27 cellular contexts compared by ENCODE assay signal in the genomic region with DNA sequence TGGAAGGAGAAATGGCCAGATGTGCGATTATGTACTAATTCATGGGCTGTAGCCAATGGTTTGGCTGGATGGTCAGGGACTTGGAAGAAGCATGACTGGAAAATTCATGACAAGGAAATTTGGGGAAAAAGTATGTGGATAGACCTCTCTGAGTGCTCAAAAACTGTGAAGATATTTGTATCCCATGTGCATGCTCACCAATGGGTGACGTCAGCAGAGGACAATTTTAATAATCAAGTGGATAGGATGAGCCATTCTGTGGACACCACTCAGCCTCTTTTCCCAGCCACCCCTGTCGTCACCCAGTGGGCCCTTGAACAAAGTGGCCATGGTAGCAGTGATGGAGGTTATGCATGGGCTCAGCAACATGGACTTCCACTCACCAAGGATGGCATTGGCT.
"Had no signal": no experiment of that assay in that cellular context is flagged by ENCODE, and none has a peak within 500 bp of the region (broad histone marks: within the 10 kb centered on the region; RNA-seq: fewer than 3 reads in every experiment).

No MANE protein-coding gene starts in this region.

- H3K4me1 ChIP-seq: colonic mucosa, esophagus squamous epithelium, foreskin keratinocyte, gastrocnemius medialis, gastroesophageal sphincter, heart left ventricle, heart right ventricle had no signal

- H3K27me3 ChIP-seq: colonic mucosa, dorsolateral prefrontal cortex, esophagus squamous epithelium, foreskin keratinocyte, gastrocnemius medialis, gastroesophageal sphincter, heart left ventricle, heart right ventricle had no signal

- FAIRE-seq: colon, endometrium, endothelial cell of umbilical vein, frontal cortex had no signal

- ATAC-seq: effector memory CD8-positive, alpha-beta T cell; esophagus mucosa; foreskin keratinocyte; gastrocnemius medialis; gastroesophageal sphincter; heart left ventricle; heart right ventricle had no signal

- H3K4me3 ChIP-seq: colonic mucosa, coronary artery, dorsolateral prefrontal cortex, esophagus squamous epithelium, gastrocnemius medialis, gastroesophageal sphincter, heart left ventricle, heart right ventricle had no signal

- H3K9me3 ChIP-seq: colonic mucosa, esophagus squamous epithelium, gastrocnemius medialis, gastroesophageal sphincter had no signal

- DNase-seq: colonic mucosa; cortex of kidney; dermis blood vessel endothelial cell; dorsolateral prefrontal cortex; effector CD4-positive, alpha-beta T cell; effector CD8-positive, alpha-beta T cell; effector memory CD4-positive, alpha-beta T cell; effector memory CD8-positive, alpha-beta T cell; endodermal cell; erythroblast; esophagus squamous epithelium; foreskin fibroblast; foreskin keratinocyte; foreskin melanocyte; gastrocnemius medialis; glutamatergic neuron; head of caudate nucleus; heart left ventricle; heart right ventricle had no signal

- H3K27ac ChIP-seq: colonic mucosa, coronary artery, dorsolateral prefrontal cortex, epithelial cell of prostate, esophagus squamous epithelium, foreskin keratinocyte, gastrocnemius medialis, gastroesophageal sphincter, heart left ventricle, heart right ventricle had no signal

- H3K36me3 ChIP-seq: colonic mucosa, esophagus squamous epithelium, gastrocnemius medialis, gastroesophageal sphincter, heart left ventricle, heart right ventricle had no signal
